In the genomic region with DNA sequence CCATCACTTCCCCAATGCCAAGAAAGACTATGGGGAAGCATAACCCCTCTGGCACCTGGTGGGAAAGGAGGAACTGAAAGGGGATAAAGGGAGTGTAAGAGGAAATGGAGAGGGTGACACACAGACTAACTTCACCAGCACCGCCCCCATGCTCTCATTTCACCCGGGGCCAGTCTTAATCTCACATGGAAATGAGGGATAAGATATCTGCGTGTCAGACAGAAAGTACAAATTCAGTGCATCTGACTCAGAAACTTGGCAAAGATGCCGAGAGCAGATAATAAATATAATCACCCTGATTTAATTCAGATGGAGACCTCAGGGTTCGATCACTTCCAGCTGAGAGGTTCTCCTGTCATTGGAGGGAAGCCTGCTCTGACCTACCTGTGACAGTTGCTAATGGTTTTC, we compare ENCODE assay signal across 8 cellular contexts.
DNase-seq lines count a peak whose midpoint lies in the region; ATAC-seq and TF ChIP-seq lines count a peak whose summit lies in the region.

No MANE protein-coding gene starts in this region.

- POLR2A ChIA-PET in BJ (lab: Charles Lee) = no interaction called here

- no peaks in the 10 kb centered on the region for H3K36me3 ChIP-seq in BJ (ENCODE audit: control insufficient read depth, insufficient read depth, low read length)

- ATAC-seq in HG03097 (IDR thresholded peaks at IDR 0.05; ENCODE audit: low FRiP score, unreplicated experiment) = no peak

- H3K4me3 ChIP-seq in BJ (ENCODE audit: low read depth, low read length) (no peak overlapping the region), cardiac fibroblast (replicated peaks in 1 of 2; ENCODE audit: low read depth in 2 of 2, low read length in 2 of 2) (no peak overlapping the region)

- CTCF ChIA-PET in BJ (lab: Yijun Ruan, JAX) = interaction anchor here (0.7 kb wide), 1 partner anchor 20 kb away, joined by 3 read pairs; no protein-coding TSS in a partner anchor

- no peaks in the 10 kb centered on the region for H3K27me3 ChIP-seq in BJ (ENCODE audit: control insufficient read depth, insufficient read depth, low read length)

- TF ChIP-seq CTCF in BJ (IDR thresholded peaks at IDR 0.05; ENCODE audit: insufficient read depth, low read depth, low read length) = no peak
- no peak for TF ChIP-seq CTCF in cardiac fibroblast (IDR thresholded peaks at IDR 0.05; ENCODE audit: low read depth, low read length)

- DNase-seq in BJ (ENCODE audit: low read depth) (peak; percentile 63), OCI-M1 (lab: John Stamatoyannopoulos, UW) (peak; percentile 67), cardiac fibroblast (ENCODE audit: low read depth in 2 of 2) (peak; percentile 53 to 82), non-pigmented ciliary epithelial cell (ENCODE audit: low read depth) (peak; percentile 74), GDM1 (lab: John Stamatoyannopoulos, UW) (no peak), DMS114 treated with DMSO at 0.1 percent for 48 hours (lab: John Stamatoyannopoulos, UW; ENCODE audit: unreplicated experiment) (no peak), NCI-H2029 (lab: John Stamatoyannopoulos, UW) (no peak)

Comparison
In these comparisons a context has a peak if more than half of its experiments do, and no peak if none do; other contexts are left out.
1. DNase-seq: peak in BJ (single experiment), OCI-M1 (single experiment), cardiac fibroblast (2 of 2) and non-pigmented ciliary epithelial cell (single experiment); none in GDM1 (single experiment), DMS114 treated with DMSO at 0.1 percent for 48 hours (single experiment) and NCI-H2029 (single experiment).